Comparison of ENCODE assay signal across 14 cellular contexts in genomic region chr14:100748403-100748802, GRCh38. TPM values are rescaled to one million over a fixed set of nuclear protein-coding genes. Genes with fewer than 3 reads are reported as not detected.
"Had no signal": no experiment of that assay in that cellular context is flagged by ENCODE, and none has a peak within 500 bp of the region (broad histone marks: within the 10 kb centered on the region; RNA-seq: fewer than 3 reads in every experiment).

No MANE protein-coding gene starts in this region.

- H3K4me3 ChIP-seq: colonic mucosa, hepatocyte, mucosa of descending colon, right atrium auricular region, smooth muscle cell, uterus had no signal

- ATAC-seq: mucosa of descending colon; naive thymus-derived CD8-positive, alpha-beta T cell had no signal

- H3K27me3 ChIP-seq: colonic mucosa, hepatocyte, right atrium auricular region, uterus had no signal

- H3K36me3 ChIP-seq: colonic mucosa, right atrium auricular region, uterus had no signal

- H3K79me2 ChIP-seq: hepatocyte had no signal

- H3K27ac ChIP-seq: colonic mucosa, right atrium auricular region, uterus had no signal

- H3K4me1 ChIP-seq: colonic mucosa, right atrium auricular region, uterus had no signal

- H3K4me2 ChIP-seq: hepatocyte, smooth muscle cell had no signal

- H2AFZ ChIP-seq: hepatocyte had no signal

- H3K9me3 ChIP-seq: colonic mucosa, mucosa of descending colon, right atrium auricular region, uterus had no signal

- DNase-seq: colonic mucosa; dermis blood vessel endothelial cell; effector CD4-positive, alpha-beta T cell; foreskin melanocyte; kidney glomerular epithelial cell; mammary epithelial cell; mucosa of descending colon; naive thymus-derived CD8-positive, alpha-beta T cell; stimulated activated CD4-positive, alpha-beta T cell treated with anti-CD3 and anti-CD28 coated beads, Interleukin-2, amount 100 ng/mL, for 48 hours; stimulated activated naive CD4-positive, alpha-beta T cell treated with Interleukin-2 at 50 U/mL for 16 hours; uterus had no signal

RNA-seq across cellular contexts. Expression of gene DLK1, which starts 21.7 kb away (rescaled TPM):
- polyA plus RNA-seq: mammary epithelial cell; naive thymus-derived CD8-positive, alpha-beta T cell had no signal
